In the genomic region with DNA sequence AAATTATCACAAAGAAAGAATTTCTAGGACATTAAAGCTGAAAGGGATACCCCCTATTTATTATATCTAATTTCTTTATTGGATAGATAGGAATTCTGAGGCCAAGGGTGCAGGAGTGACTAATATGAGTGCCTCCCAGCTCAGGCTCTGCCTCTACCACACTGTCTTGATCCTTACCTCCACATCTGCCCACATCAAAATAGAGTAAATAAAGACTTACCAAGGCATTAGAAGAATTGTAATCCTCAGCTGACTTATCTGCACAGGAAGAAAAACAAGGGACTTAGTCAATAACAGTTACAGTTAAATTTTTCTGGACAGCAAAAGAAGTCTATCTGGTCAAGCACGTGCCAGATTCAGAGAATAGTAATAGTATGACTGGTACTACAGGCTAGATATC, we compare ENCODE assay signal across 32 cellular contexts.
DNase-seq lines count a peak whose midpoint lies in the region; ATAC-seq and TF ChIP-seq lines count a peak whose summit lies in the region.
"Had no signal": no experiment of that assay in that cellular context is flagged by ENCODE, and none has a peak within 500 bp of the region (broad histone marks: within the 10 kb centered on the region; RNA-seq: fewer than 3 reads in every experiment).

No MANE protein-coding gene starts in this region.

- no peaks in the 10 kb centered on the region for H3K4me1 Mint-ChIP-seq in endodermal cell
- H3K4me1 Mint-ChIP-seq: B cell, H9, nephron progenitor cell, WTC11 had no signal

- intact Hi-C loops in HCT116 (cut with micrococcal nuclease), result no loop called here

- H3K79me2 ChIP-seq in HCT116 (ENCODE audit: insufficient read depth, low read length), result no peaks in the 10 kb centered on the region

- H3K27me3 ChIP-seq in HCT116 (ENCODE audit: insufficient read depth, low read length) (no peaks in the 10 kb centered on the region), RWPE2 (ENCODE audit: insufficient read depth, poor library complexity, severe bottlenecking) (no peaks in the 10 kb centered on the region), endodermal cell (ENCODE audit: control insufficient read depth, insufficient read depth, low read length, poor library complexity, severe bottlenecking) (no peaks in the 10 kb centered on the region)
- H3K27me3 ChIP-seq: ovary had no signal

- H2AFZ ChIP-seq in HCT116 (ENCODE audit: low read depth, low read length, poor library complexity, severe bottlenecking), result no peak overlapping the region

- H3K9ac ChIP-seq in HCT116 (ENCODE audit: low read length), result no peak overlapping the region
- no peak overlapping the region for H3K9ac ChIP-seq in endodermal cell (ENCODE audit: extremely low read depth, low read length, poor library complexity, severe bottlenecking)

- H3K4me3 ChIP-seq in HCT116 (replicated peaks in 1 of 2; ENCODE audit: low read depth in 1 of 2, low read length in 2 of 2) (no peak overlapping the region), RWPE2 (ENCODE audit: severe bottlenecking) (no peak overlapping the region), epithelial cell of esophagus (ENCODE audit: low read length) (no peak overlapping the region), skeletal muscle cell (ENCODE audit: low read depth, low read length) (no peak overlapping the region), endodermal cell (ENCODE audit: low read length) (no peak overlapping the region)
- H3K4me3 ChIP-seq: GM12878, ovary, skin epidermis had no signal

- no TSS peak for BruUV-seq in HCT116 (replicated peaks; lab: Mats Ljungman, UMichigan)

- H3K27ac Mint-ChIP-seq in endodermal cell, result no peak overlapping the region
- H3K27ac Mint-ChIP-seq: activated CD4-positive, alpha-beta T cell treated with anti-CD3 and anti-CD28 coated beads, Interleukin-2, amount 10 ng/mL, durations not matched to agents 24 days and 14 days; activated naive CD4-positive, alpha-beta T cell treated with anti-CD3 and anti-CD28 coated beads, Interleukin-2, amount 50 U/mL, for 72 hours; B cell; CD4-positive, alpha-beta memory T cell; dendritic cell treated with granulocyte-macrophage colony-stimulating factor and Interleukin-4, amounts not matched to agents 40 ng/mL and 50 ng/mL, for 4 days; nephron progenitor cell; WTC11 had no signal

- H3K27ac ChIP-seq in HCT116 (ENCODE audit: low read depth, low read length), result no peak overlapping the region
- peak overlapping the region; percentile 34 for H3K27ac ChIP-seq in RWPE2 (ENCODE audit: poor library complexity, severe bottlenecking)
- H3K27ac ChIP-seq in endodermal cell (ENCODE audit: low read depth, low read length), result no peak overlapping the region
- H3K27ac ChIP-seq: HL-60, ovary, skin epidermis had no signal

- 100% methylated on average over 1 of the region's 1 CpG; no CpG with 5 or more reads in 1 of the 2 experiments for WGBS in endodermal cell (ENCODE audit: insufficient coverage in 1 of 2, insufficient read length in 1 of 2), 2 experiments

- H3K36me3 Mint-ChIP-seq in endodermal cell (ENCODE audit: low read depth), result peaks cover 45% of the 10 kb centered on the region

- no peak overlapping the region for H3K4me2 ChIP-seq in HCT116 (ENCODE audit: low read length)

- H3K4me1 ChIP-seq in HCT116 (ENCODE audit: control insufficient read depth in 1 of 2, insufficient read depth in 2 of 2, low read length in 2 of 2) (peaks cover 3 to 10% of the 10 kb centered on the region in 2 experiments; a peak in 2 of 4 replicates), RWPE2 (ENCODE audit: insufficient read depth, poor library complexity, severe bottlenecking) (peaks cover 19% of the 10 kb centered on the region), endodermal cell (ENCODE audit: control insufficient read depth, insufficient read depth, low read length) (no peaks in the 10 kb centered on the region)

- TF ChIP-seq CTCF in HCT116 (IDR thresholded peaks at IDR 0.05 in 2 of 3, conservative IDR thresholded peaks at IDR 0.05 in 1 of 3; ENCODE audit: borderline replicate concordance in 1 of 3, insufficient read depth in 1 of 3, low read depth in 2 of 3, low read length in 2 of 3) (no peak), RWPE2 (IDR thresholded peaks at IDR 0.05; ENCODE audit: poor library complexity, severe bottlenecking) (no peak), epithelial cell of esophagus (IDR thresholded peaks at IDR 0.05; ENCODE audit: insufficient read depth, low read depth, low read length, missing control alignments) (no peak), endodermal cell (conservative IDR thresholded peaks at IDR 0.05) (no peak)

- TF ChIP-seq POLR2A in HCT116 (IDR thresholded peaks at IDR 0.05; ENCODE audit: borderline replicate concordance, extremely low read depth, insufficient read depth, insufficient read length), result no peak

- H3K36me3 ChIP-seq in HCT116 (ENCODE audit: control insufficient read depth in 1 of 2, insufficient read depth in 2 of 2, low read length in 2 of 2) (peaks cover 1 to 7% of the 10 kb centered on the region in 2 experiments; a peak in 1 of 4 replicates), RWPE2 (ENCODE audit: low read depth) (peaks cover 21% of the 10 kb centered on the region), endodermal cell (ENCODE audit: control insufficient read depth, insufficient read depth, low read length) (peaks cover 49% of the 10 kb centered on the region)
- H3K36me3 ChIP-seq: ovary had no signal

- ATAC-seq in HCT116, result peak; percentile 61
- ATAC-seq in RWPE2 (ENCODE audit: low read depth), result peak; percentile 47; the same call in 2 of the 3 replicates
- ATAC-seq: activated naive CD4-positive, alpha-beta T cell treated with anti-CD3 and anti-CD28 coated beads, Interleukin-2, amount 50 U/mL, for 72 hours; GM12878; left cardiac atrium; WTC11 had no signal

- no peaks in the 10 kb centered on the region for H3K9me3 ChIP-seq in HCT116 (ENCODE audit: control insufficient read depth in 1 of 2, insufficient read depth in 1 of 2, low read depth in 1 of 2, low read length in 2 of 2)
- no peaks in the 10 kb centered on the region for H3K9me3 ChIP-seq in RWPE2 (ENCODE audit: severe bottlenecking)
- H3K9me3 ChIP-seq in endodermal cell (ENCODE audit: control insufficient read depth, low read length), result no peaks in the 10 kb centered on the region
- H3K9me3 ChIP-seq: ovary had no signal

- H3K9me2 ChIP-seq in HCT116 (ENCODE audit: insufficient read depth), result no peaks in the 10 kb centered on the region

- TF ChIP-seq RAD21 in HCT116 (IDR thresholded peaks at IDR 0.05; ENCODE audit: low read depth), result no peak

- DNase-seq in HCT116 (ENCODE audit: low read depth, low spot score) (no peak), RWPE2 (ENCODE audit: low spot score) (no peak), epithelial cell of esophagus (ENCODE audit: low read depth) (peak; percentile 41), skeletal muscle cell (ENCODE audit: low read depth) (peak; percentile 10), endodermal cell (no peak), amniotic stem cell (lab: John Stamatoyannopoulos, UW) (no peak)
- DNase-seq in effector CD8-positive, alpha-beta T cell (lab: John Stamatoyannopoulos, UW), result no peak
- DNase-seq: ACHN; activated CD4-positive, alpha-beta T cell treated with anti-CD3 and anti-CD28 coated beads, Interleukin-2, amount 10 ng/mL, durations not matched to agents 24 days and 14 days; activated CD8-positive, alpha-beta memory T cell treated with anti-CD3 and anti-CD28 coated beads for 24 hours; activated effector memory CD4-positive, alpha-beta T cell treated with Interleukin-2 at 50 U/mL for 16 hours; activated T-cell treated with anti-CD3 and anti-CD28 coated beads, Interleukin-2, amount 50 U/mL, for 1 hour; anterior cingulate cortex; caudate nucleus; CD4-positive, alpha-beta memory T cell; DMS 273 treated with DMSO at 0.1 percent for 48 hours; H9; left cardiac atrium; MV-4-11; NCI-H1436 treated with DMSO at 0.1 percent for 48 hours; NCI-H345; NCI-H748 treated with DMSO at 0.1 percent for 48 hours; nephron progenitor cell; ovary; stimulated activated naive CD4-positive, alpha-beta T cell treated with Interleukin-2 at 50 U/mL for 16 hours had no signal

- H4K20me1 ChIP-seq in HCT116 (ENCODE audit: insufficient read depth), result no peaks in the 10 kb centered on the region

- POLR2A ChIA-PET in HCT116 (lab: Charles Lee), result no interaction called here

- no peak overlapping the region for H3K4me3 Mint-ChIP-seq in endodermal cell
- H3K4me3 Mint-ChIP-seq: activated CD4-positive, alpha-beta T cell treated with anti-CD3 and anti-CD28 coated beads, Interleukin-2, amount 10 ng/mL, durations not matched to agents 24 days and 14 days; B cell; CD4-positive, alpha-beta memory T cell; dendritic cell treated with granulocyte-macrophage colony-stimulating factor and Interleukin-4, amounts not matched to agents 40 ng/mL and 50 ng/mL, for 4 days; H9; nephron progenitor cell; WTC11 had no signal

- no peaks in the 10 kb centered on the region for H3K27me3 Mint-ChIP-seq in endodermal cell (ENCODE audit: insufficient read depth)
- H3K27me3 Mint-ChIP-seq: activated CD4-positive, alpha-beta T cell treated with anti-CD3 and anti-CD28 coated beads, Interleukin-2, amount 10 ng/mL, durations not matched to agents 24 days and 14 days; B cell; CD4-positive, alpha-beta memory T cell; dendritic cell treated with granulocyte-macrophage colony-stimulating factor and Interleukin-4, amounts not matched to agents 40 ng/mL and 50 ng/mL, for 4 days had no signal

- no peaks in the 10 kb centered on the region for H3K9me3 Mint-ChIP-seq in endodermal cell
- H3K9me3 Mint-ChIP-seq: activated CD4-positive, alpha-beta T cell treated with anti-CD3 and anti-CD28 coated beads, Interleukin-2, amount 10 ng/mL, durations not matched to agents 24 days and 14 days; activated naive CD4-positive, alpha-beta T cell treated with anti-CD3 and anti-CD28 coated beads, Interleukin-2, amount 50 U/mL, for 72 hours; CD4-positive, alpha-beta memory T cell; dendritic cell treated with granulocyte-macrophage colony-stimulating factor and Interleukin-4, amounts not matched to agents 40 ng/mL and 50 ng/mL, for 4 days; H9; nephron progenitor cell; WTC11 had no signal

- CTCF ChIA-PET in HCT116 (lab: Charles Lee), result no interaction called here

- RAD21 ChIA-PET in HCT116 (lab: Charles Lee; ENCODE audit: low non-redundant PET in 1 of 2, low total read pairs in 2 of 2, uncharacterized antibody in 2 of 2, unreplicated experiment in 2 of 2), result no interaction called here

TF ChIP-seq in HCT116, 20 proteins besides CTCF, POLR2A, EP300 and RAD21 (continues in another document):
- no peak for TF ChIP-seq FOSL1 (IDR thresholded peaks at IDR 0.05; ENCODE audit: low read depth)

Comparison
In these comparisons a context has a peak if more than half of its experiments do, and no peak if none do; other contexts are left out.
1. DNase-seq: peak in epithelial cell of esophagus (single experiment) and skeletal muscle cell (single experiment); none in HCT116 (single experiment), RWPE2 (single experiment), endodermal cell (single experiment), effector CD8-positive, alpha-beta T cell (single experiment) and amniotic stem cell (single experiment).